In the genomic region with DNA sequence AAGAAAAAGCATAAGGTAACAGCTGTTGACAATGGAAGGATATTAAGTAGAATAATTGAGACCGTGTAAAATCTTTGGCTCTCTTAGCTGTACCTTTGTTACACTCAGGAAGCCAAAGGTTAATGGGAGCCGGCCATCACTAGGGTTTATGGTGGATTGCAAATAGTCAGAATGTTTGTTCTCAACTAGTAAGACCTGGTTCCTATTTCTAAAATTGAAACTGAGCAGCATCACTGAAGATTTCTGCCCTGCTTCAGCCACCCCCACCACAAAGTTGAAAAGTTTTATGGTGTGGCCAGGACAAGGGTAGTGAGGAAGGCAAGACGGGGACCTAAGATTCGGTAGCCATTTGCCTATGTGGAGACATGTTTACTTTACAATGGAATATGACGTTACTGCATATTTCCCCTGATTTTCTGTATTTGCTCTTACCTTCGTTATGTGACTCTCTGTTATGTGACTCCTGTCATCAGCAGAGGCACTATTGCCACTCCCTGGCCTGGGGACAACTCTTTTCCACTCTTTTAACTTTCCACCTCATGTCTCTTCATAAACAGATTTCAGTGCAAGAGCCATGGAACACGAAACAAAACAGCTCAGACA, we compare ENCODE assay signal across 17 cellular contexts. TPM values are rescaled to one million over a fixed set of nuclear protein-coding genes. Genes with fewer than 3 reads are reported as not detected.
DNase-seq lines count a peak whose midpoint lies in the region; ATAC-seq and TF ChIP-seq lines count a peak whose summit lies in the region.
"Had no signal": no experiment of that assay in that cellular context is flagged by ENCODE, and none has a peak within 500 bp of the region (broad histone marks: within the 10 kb centered on the region; RNA-seq: fewer than 3 reads in every experiment).

No MANE protein-coding gene starts in this region.

- TF ChIP-seq CTCF in natural killer cell (IDR thresholded peaks at IDR 0.05) = no peak
- TF ChIP-seq CTCF in PC-3 (conservative IDR thresholded peaks at IDR 0.05; ENCODE audit: low read depth, low read length) = no peak

- peak overlapping the region; percentile 70 for H3K4me3 Mint-ChIP-seq in natural killer cell treated with Interleukin-12 subunit alpha and Interleukin-12 subunit beta and Interleukin-15 and Interleukin-18, amount 100 ng/mL, for 72 hours
- no peak overlapping the region for H3K4me3 Mint-ChIP-seq in natural killer cell
- peak overlapping the region; percentile 53 for H3K4me3 Mint-ChIP-seq in activated naive CD8-positive, alpha-beta T cell treated with anti-CD3 and anti-CD28 coated beads, Interleukin-2, amount 50 U/mL, for 24 hours
- H3K4me3 Mint-ChIP-seq: effector memory CD8-positive, alpha-beta T cell had no signal

- H3K4me3 ChIP-seq in PC-3 (ENCODE audit: low read length) = no peak overlapping the region

- no peaks in the 10 kb centered on the region for H3K9me2 ChIP-seq in PC-3 (replicated peaks; ENCODE audit: low read length)

- intact Hi-C loops in natural killer cell (cut with micrococcal nuclease) (no loop called here), PC-3 (cut with micrococcal nuclease) (no loop called here)

- H3K9me3 Mint-ChIP-seq in natural killer cell treated with Interleukin-12 subunit alpha and Interleukin-12 subunit beta and Interleukin-15 and Interleukin-18, amount 100 ng/mL, for 72 hours = no peaks in the 10 kb centered on the region
- no peaks in the 10 kb centered on the region for H3K9me3 Mint-ChIP-seq in natural killer cell
- no peaks in the 10 kb centered on the region for H3K9me3 Mint-ChIP-seq in activated naive CD8-positive, alpha-beta T cell treated with anti-CD3 and anti-CD28 coated beads, Interleukin-2, amount 50 U/mL, for 24 hours
- H3K9me3 Mint-ChIP-seq: effector memory CD8-positive, alpha-beta T cell had no signal

- no peaks in the 10 kb centered on the region for H3K9me3 ChIP-seq in PC-3 (ENCODE audit: low read length)

- peaks cover 8% of the 10 kb centered on the region; the same call in 1 of the 2 replicates for H3K36me3 ChIP-seq in PC-3 (ENCODE audit: low read depth, low read length)

- H3K4me1 Mint-ChIP-seq in natural killer cell treated with Interleukin-12 subunit alpha and Interleukin-12 subunit beta and Interleukin-15 and Interleukin-18, amount 100 ng/mL, for 72 hours (ENCODE audit: low read depth in 2 of 2) = peaks cover 9 to 39% of the 10 kb centered on the region in 2 donors
- peaks cover 0 to 5% of the 10 kb centered on the region in 2 donors for H3K4me1 Mint-ChIP-seq in natural killer cell
- peaks cover 50% of the 10 kb centered on the region for H3K4me1 Mint-ChIP-seq in activated naive CD8-positive, alpha-beta T cell treated with anti-CD3 and anti-CD28 coated beads, Interleukin-2, amount 50 U/mL, for 24 hours

- no peak overlapping the region for H3K9ac ChIP-seq in PC-3 (ENCODE audit: low read length)
- H3K9ac ChIP-seq: parathyroid adenoma had no signal

- H3K36me3 Mint-ChIP-seq in natural killer cell treated with Interleukin-12 subunit alpha and Interleukin-12 subunit beta and Interleukin-15 and Interleukin-18, amount 100 ng/mL, for 72 hours = peaks cover 20% of the 10 kb centered on the region
- peaks cover 28% of the 10 kb centered on the region for H3K36me3 Mint-ChIP-seq in natural killer cell
- H3K36me3 Mint-ChIP-seq in activated naive CD8-positive, alpha-beta T cell treated with anti-CD3 and anti-CD28 coated beads, Interleukin-2, amount 50 U/mL, for 24 hours (ENCODE audit: low read depth) = peaks cover 40% of the 10 kb centered on the region

- no peaks in the 10 kb centered on the region for H3K79me2 ChIP-seq in PC-3 (ENCODE audit: low read length)
- H3K79me2 ChIP-seq: parathyroid adenoma had no signal

- H3K27me3 ChIP-seq in PC-3 (ENCODE audit: low read length) = no peaks in the 10 kb centered on the region

- H4K20me1 ChIP-seq in PC-3 (ENCODE audit: low read length) = no peaks in the 10 kb centered on the region

- H3F3A ChIP-seq in PC-3 (ENCODE audit: low read length, unreplicated experiment) = peaks cover 5% of the 10 kb centered on the region

- H3K4me2 ChIP-seq in PC-3 (ENCODE audit: low read length) = no peak overlapping the region

- no peak overlapping the region for H2AFZ ChIP-seq in PC-3 (ENCODE audit: low read length)
- H2AFZ ChIP-seq: parathyroid adenoma had no signal

- POLR2A ChIA-PET in PC-3 (lab: Charles Lee; ENCODE audit: unreplicated experiment) = interaction anchor here (0.6 kb wide), 1 partner anchor 97 kb away, joined by 3 read pairs; no protein-coding TSS in a partner anchor

- CTCF ChIA-PET in PC-3 (lab: Charles Lee) = no interaction called here

- BruUV-seq in PC-3 (replicated peaks; lab: Mats Ljungman, UMichigan) = no TSS peak

- H3K27ac Mint-ChIP-seq in natural killer cell treated with Interleukin-12 subunit alpha and Interleukin-12 subunit beta and Interleukin-15 and Interleukin-18, amount 100 ng/mL, for 72 hours = peak overlapping the region; percentile 73 to 85
- H3K27ac Mint-ChIP-seq in natural killer cell = no peak overlapping the region
- H3K27ac Mint-ChIP-seq in activated naive CD8-positive, alpha-beta T cell treated with anti-CD3 and anti-CD28 coated beads, Interleukin-2, amount 50 U/mL, for 24 hours = peak overlapping the region; percentile 91

- no peaks in the 10 kb centered on the region for H3K27me3 Mint-ChIP-seq in natural killer cell treated with Interleukin-12 subunit alpha and Interleukin-12 subunit beta and Interleukin-15 and Interleukin-18, amount 100 ng/mL, for 72 hours
- no peaks in the 10 kb centered on the region for H3K27me3 Mint-ChIP-seq in natural killer cell (ENCODE audit: low read depth in 2 of 2)
- H3K27me3 Mint-ChIP-seq in activated naive CD8-positive, alpha-beta T cell treated with anti-CD3 and anti-CD28 coated beads, Interleukin-2, amount 50 U/mL, for 24 hours = no peaks in the 10 kb centered on the region
- H3K27me3 Mint-ChIP-seq: effector memory CD8-positive, alpha-beta T cell had no signal

- H3K4me1 ChIP-seq in PC-3 (ENCODE audit: insufficient read depth, low read length) = peaks cover 27% of the 10 kb centered on the region
- H3K4me1 ChIP-seq: parathyroid adenoma had no signal

- DNase-seq in natural killer cell treated with Interleukin-12 subunit alpha and Interleukin-12 subunit beta and Interleukin-15 and Interleukin-18, amount 100 ng/mL, for 72 hours (ENCODE audit: low spot score) = no peak
- DNase-seq in natural killer cell = no peak
- DNase-seq in PC-3 = no peak
- no peak for DNase-seq in activated naive CD8-positive, alpha-beta T cell treated with anti-CD3 and anti-CD28 coated beads, Interleukin-2, amount 50 U/mL, for 24 hours
- DNase-seq in AG20443 (ENCODE audit: low spot score) = no peak
- DNase-seq in iPS-NIHi11 (ENCODE audit: low spot score) = no peak
- DNase-seq in NCI-H446 treated with DMSO at 0.1 percent for 48 hours (lab: John Stamatoyannopoulos, UW) = no peak
- DNase-seq: activated CD4-positive, alpha-beta T cell treated with anti-CD3 and anti-CD28 coated beads, Interleukin-2, amount 50 U/mL, for 1 hour; effector memory CD8-positive, alpha-beta T cell; GF-D8; Kasumi-1; NCI-H1436 treated with DMSO at 0.1 percent for 48 hours; NCI-H446; SIG-M5; T-helper 9 cell had no signal

- peak in 1 of 2 donors; percentile 53 for ATAC-seq in natural killer cell treated with Interleukin-12 subunit alpha and Interleukin-12 subunit beta and Interleukin-15 and Interleukin-18, amount 100 ng/mL, for 72 hours
- ATAC-seq in natural killer cell (no peak), PC-3 (no peak), GM19351 (IDR thresholded peaks at IDR 0.05; ENCODE audit: unreplicated experiment) (no peak)
- no peak for ATAC-seq in activated naive CD8-positive, alpha-beta T cell treated with anti-CD3 and anti-CD28 coated beads, Interleukin-2, amount 50 U/mL, for 24 hours
- ATAC-seq: effector memory CD8-positive, alpha-beta T cell had no signal

- peak overlapping the region; percentile 91 for H3K27ac ChIP-seq in PC-3 (ENCODE audit: low read length)
- H3K27ac ChIP-seq: parathyroid adenoma had no signal

RNA-seq across cellular contexts. Expression of gene KIF1B, which starts 41.4 kb away (rescaled TPM):
- total RNA-seq in natural killer cell treated with Interleukin-12 subunit alpha and Interleukin-12 subunit beta and Interleukin-15 and Interleukin-18, amount 100 ng/mL, for 72 hours = 10 to 100 TPM in 1 of 2 donors, 1 to 10 TPM in 1; 9.9 to 32.2 TPM
- 10 to 100 TPM; 15.2 to 22.0 (median 16.3) TPM for total RNA-seq in natural killer cell
- 21.4 and 24.2 TPM in 2 replicates for total RNA-seq in PC-3 (2014; rRNA removed)

Comparison
In these comparisons a context has a peak if more than half of its experiments do, and no peak if none do; other contexts are left out.
1. H3K27ac Mint-ChIP-seq: peak in natural killer cell treated with Interleukin-12 subunit alpha and Interleukin-12 subunit beta and Interleukin-15 and Interleukin-18, amount 100 ng/mL, for 72 hours (2 of 2) and activated naive CD8-positive, alpha-beta T cell treated with anti-CD3 and anti-CD28 coated beads, Interleukin-2, amount 50 U/mL, for 24 hours (single experiment); none in natural killer cell (0 of 2).